Comparison of ENCODE assay signal across 8 cellular contexts in the genomic region with DNA sequence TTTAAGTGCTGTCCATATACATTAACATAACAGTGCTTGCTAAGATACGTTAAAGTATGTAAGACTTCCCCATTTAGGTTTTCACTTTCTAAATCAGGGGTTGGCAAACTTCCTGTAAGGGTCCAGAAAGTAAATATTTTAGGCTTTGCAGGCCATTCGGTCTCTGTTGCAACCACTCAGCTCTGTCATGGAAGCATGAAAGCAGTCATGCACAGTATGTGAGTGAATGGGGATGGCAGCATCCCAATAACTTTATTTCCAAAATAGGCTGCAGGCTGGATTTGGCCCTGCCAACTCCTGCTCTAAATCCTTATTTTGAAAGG. TPM values are rescaled to one million over a fixed set of nuclear protein-coding genes. Genes with fewer than 3 reads are reported as not detected.
A peak's percentile ranks its signal among the peaks of the same experiment; 100 is the strongest.
DNase-seq lines count a peak whose midpoint lies in the region; ATAC-seq and TF ChIP-seq lines count a peak whose summit lies in the region.

No MANE protein-coding gene starts in this region.

- H3K36me3 Mint-ChIP-seq in activated B cell treated with CpG ODN at 0.5 μM for 24 hours (ENCODE audit: low read depth), result no peaks in the 10 kb centered on the region
- H3K36me3 Mint-ChIP-seq in CD8-positive, alpha-beta T cell, result no peaks in the 10 kb centered on the region

- H3K9me3 ChIP-seq in CD8-positive, alpha-beta T cell (ENCODE audit: low read length), result no peaks in the 10 kb centered on the region

- peak overlapping the region; percentile 74 for H3K27ac Mint-ChIP-seq in activated B cell treated with CpG ODN at 0.5 μM for 24 hours
- no peak overlapping the region for H3K27ac Mint-ChIP-seq in CD8-positive, alpha-beta T cell

- no peaks in the 10 kb centered on the region for H3K27me3 ChIP-seq in CD8-positive, alpha-beta T cell (ENCODE audit: insufficient read depth, low read length)

- POLR2A ChIA-PET in activated B cell treated with CpG ODN at 0.5 μM for 24 hours (lab: Charles Lee), result interaction anchor here (1.4 kb wide), 1 partner anchor 29 kb away, joined by 6 read pairs; a partner anchor contains a TSS
- POLR2A ChIA-PET in CD8-positive, alpha-beta T cell (lab: Charles Lee), result no interaction called here

- no peaks in the 10 kb centered on the region for H3K4me1 ChIP-seq in CD8-positive, alpha-beta T cell (ENCODE audit: insufficient read depth, low read length)

- H3K4me3 Mint-ChIP-seq in activated B cell treated with CpG ODN at 0.5 μM for 24 hours, result peak overlapping the region; percentile 60
- H3K4me3 Mint-ChIP-seq in CD8-positive, alpha-beta T cell, result no peak overlapping the region

- H3K27ac ChIP-seq in CD8-positive, alpha-beta T cell (ENCODE audit: low read depth, low read length), result no peak overlapping the region

- ATAC-seq in HG03175 (IDR thresholded peaks at IDR 0.05; ENCODE audit: unreplicated experiment) (peak; percentile 89), activated B cell treated with CpG ODN at 0.5 μM for 24 hours (ENCODE audit: low read depth) (peak; percentile 57)
- no peak for ATAC-seq in CD8-positive, alpha-beta T cell

- CTCF ChIA-PET in activated B cell treated with CpG ODN at 0.5 μM for 24 hours (lab: Charles Lee), result interaction anchor here (1.0 kb wide), 1 partner anchor 13 kb away, joined by 3 read pairs; no protein-coding TSS in a partner anchor
- CTCF ChIA-PET in CD8-positive, alpha-beta T cell (lab: Charles Lee), result no interaction called here

- no peak for TF ChIP-seq CTCF in GM20000 (IDR thresholded peaks at IDR 0.05; ENCODE audit: extremely low read depth, missing control alignments)
- TF ChIP-seq CTCF in activated B cell treated with CpG ODN at 0.5 μM for 24 hours (IDR thresholded peaks at IDR 0.05), result no peak
- no peak for TF ChIP-seq CTCF in CD8-positive, alpha-beta T cell (IDR thresholded peaks at IDR 0.05)

- no peaks in the 10 kb centered on the region for H3K36me3 ChIP-seq in CD8-positive, alpha-beta T cell (ENCODE audit: insufficient read depth, low read length)

- DNase-seq in GDM1 (lab: John Stamatoyannopoulos, UW) (peak; percentile 3), GM20000 (ENCODE audit: low spot score) (peak; percentile 7), activated B cell treated with CpG ODN at 0.5 μM for 24 hours (no peak), retina (no peak), cerebellum (ENCODE audit: low spot score) (no peak), DMS79 (lab: John Stamatoyannopoulos, UW) (no peak)
- DNase-seq in CD8-positive, alpha-beta T cell, result no peak

- no peak overlapping the region for H3K4me3 ChIP-seq in CD8-positive, alpha-beta T cell (ENCODE audit: low read depth, low read length)

- H3K9me3 Mint-ChIP-seq in activated B cell treated with CpG ODN at 0.5 μM for 24 hours, result peaks cover under 1% of the 10 kb centered on the region
- no peaks in the 10 kb centered on the region for H3K9me3 Mint-ChIP-seq in CD8-positive, alpha-beta T cell

- peaks cover 41% of the 10 kb centered on the region for H3K4me1 Mint-ChIP-seq in activated B cell treated with CpG ODN at 0.5 μM for 24 hours
- no peaks in the 10 kb centered on the region for H3K4me1 Mint-ChIP-seq in CD8-positive, alpha-beta T cell (ENCODE audit: low read depth)

- intact Hi-C loops in activated B cell treated with CpG ODN at 0.5 μM for 24 hours (cut with micrococcal nuclease), result no loop called here
- intact Hi-C loops in CD8-positive, alpha-beta T cell (cut with DNase I, micrococcal nuclease), result no loop called here

- H3K27me3 Mint-ChIP-seq in activated B cell treated with CpG ODN at 0.5 μM for 24 hours, result no peaks in the 10 kb centered on the region
- peaks cover 2% of the 10 kb centered on the region for H3K27me3 Mint-ChIP-seq in CD8-positive, alpha-beta T cell (ENCODE audit: low read depth)

RNA-seq across cellular contexts. Expression of a gene that starts 29.1 kb away (rescaled TPM):
- 99.5 and 107 TPM in 2 replicates for total RNA-seq in activated B cell treated with CpG ODN at 0.5 μM for 24 hours
- 2.9 TPM for total RNA-seq in cerebellum
- 10 to 100 TPM; 20.0 to 21.3 TPM for total RNA-seq in CD8-positive, alpha-beta T cell

Comparison
In these comparisons a context has a peak if more than half of its experiments do, and no peak if none do; other contexts are left out.
1. DNase-seq: peak in GDM1 (single experiment) and GM20000 (single experiment); none in activated B cell treated with CpG ODN at 0.5 μM for 24 hours (single experiment), retina (single experiment), cerebellum (single experiment), CD8-positive, alpha-beta T cell (0 of 7) and DMS79 (single experiment).